Comparison of ENCODE assay signal across 20 cellular contexts in genomic region chr1:150686275-150686674, GRCh38. TPM values are rescaled to one million over a fixed set of nuclear protein-coding genes. Genes with fewer than 3 reads are reported as not detected.
"Had no signal": no experiment of that assay in that cellular context is flagged by ENCODE, and none has a peak within 500 bp of the region (broad histone marks: within the 10 kb centered on the region; RNA-seq: fewer than 3 reads in every experiment).

No MANE protein-coding gene starts in this region.

- H3K9me3 ChIP-seq: left lung, ovary, psoas muscle, sigmoid colon, thoracic aorta, tibial nerve, vagina had no signal

- H3K9me3 Mint-ChIP-seq: natural killer cell; stimulated activated naive B cell treated with anti-CD40 and anti-IgM and Interleukin-4, amounts not matched to agents 10 μg/mL and 1 μg/mL and 100 μg/mL, for 72 hours; stimulated activated naive CD8-positive, alpha-beta T cell treated with anti-CD3 and anti-CD28 coated beads, Interleukin-15, Interleukin-2, amounts not matched to agents 100 ng/mL and 50 ng/mL, for 24 hours had no signal

- H3K36me3 Mint-ChIP-seq: natural killer cell had no signal

- H3K4me1 ChIP-seq: left lung, sigmoid colon, vagina had no signal

- DNase-seq: dorsolateral prefrontal cortex; effector CD4-positive, alpha-beta T cell; left lung; mammary epithelial cell; natural killer cell; occipital lobe; ovary; posterior cingulate gyrus; psoas muscle; right cardiac atrium; sigmoid colon; stimulated activated CD4-positive, alpha-beta T cell treated with anti-CD3 and anti-CD28 coated beads, Interleukin-2, amount 100 ng/mL, for 24 hours; stimulated activated CD4-positive, alpha-beta T cell treated with anti-CD3 and anti-CD28 coated beads, Interleukin-4, amount 100 ng/mL, for 24 hours; stimulated activated naive B cell treated with anti-CD40 and anti-IgM and Interleukin-4, amounts not matched to agents 10 μg/mL and 1 μg/mL and 100 μg/mL, for 72 hours had no signal

- H3K27ac ChIP-seq: dorsolateral prefrontal cortex, left lung, ovary, psoas muscle, sigmoid colon, thoracic aorta, tibial nerve, vagina had no signal

- H3K27me3 ChIP-seq: dorsolateral prefrontal cortex, left lung, ovary, sigmoid colon, tibial nerve, vagina had no signal

- H3K4me3 ChIP-seq: dorsolateral prefrontal cortex, left lung, ovary, psoas muscle, sigmoid colon, thoracic aorta, tibial nerve, vagina had no signal

- H3K27ac Mint-ChIP-seq: natural killer cell; stimulated activated naive B cell treated with anti-CD40 and anti-IgM and Interleukin-4, amounts not matched to agents 10 μg/mL and 1 μg/mL and 100 μg/mL, for 72 hours; stimulated activated naive CD8-positive, alpha-beta T cell treated with anti-CD3 and anti-CD28 coated beads, Interleukin-15, Interleukin-2, amounts not matched to agents 100 ng/mL and 50 ng/mL, for 24 hours had no signal

- H3K27me3 Mint-ChIP-seq: stimulated activated naive B cell treated with anti-CD40 and anti-IgM and Interleukin-4, amounts not matched to agents 10 μg/mL and 1 μg/mL and 100 μg/mL, for 72 hours; stimulated activated naive CD8-positive, alpha-beta T cell treated with anti-CD3 and anti-CD28 coated beads, Interleukin-15, Interleukin-2, amounts not matched to agents 100 ng/mL and 50 ng/mL, for 24 hours had no signal

- ATAC-seq: left lung; natural killer cell; psoas muscle; right cardiac atrium; stimulated activated naive B cell treated with anti-CD40 and anti-IgM and Interleukin-4, amounts not matched to agents 10 μg/mL and 1 μg/mL and 100 μg/mL, for 72 hours had no signal

- H3K36me3 ChIP-seq: ovary had no signal

- H3K4me3 Mint-ChIP-seq: natural killer cell; stimulated activated naive B cell treated with anti-CD40 and anti-IgM and Interleukin-4, amounts not matched to agents 10 μg/mL and 1 μg/mL and 100 μg/mL, for 72 hours; stimulated activated naive CD8-positive, alpha-beta T cell treated with anti-CD3 and anti-CD28 coated beads, Interleukin-15, Interleukin-2, amounts not matched to agents 100 ng/mL and 50 ng/mL, for 24 hours had no signal

RNA-seq across cellular contexts. Expression of gene HORMAD1, which starts 34.4 kb away (rescaled TPM):
- total RNA-seq: mammary epithelial cell, ovary, renal cortical epithelial cell, sigmoid colon, skeletal muscle tissue, thoracic aorta had no signal
